8 cellular contexts compared by ENCODE assay signal in the genomic region with DNA sequence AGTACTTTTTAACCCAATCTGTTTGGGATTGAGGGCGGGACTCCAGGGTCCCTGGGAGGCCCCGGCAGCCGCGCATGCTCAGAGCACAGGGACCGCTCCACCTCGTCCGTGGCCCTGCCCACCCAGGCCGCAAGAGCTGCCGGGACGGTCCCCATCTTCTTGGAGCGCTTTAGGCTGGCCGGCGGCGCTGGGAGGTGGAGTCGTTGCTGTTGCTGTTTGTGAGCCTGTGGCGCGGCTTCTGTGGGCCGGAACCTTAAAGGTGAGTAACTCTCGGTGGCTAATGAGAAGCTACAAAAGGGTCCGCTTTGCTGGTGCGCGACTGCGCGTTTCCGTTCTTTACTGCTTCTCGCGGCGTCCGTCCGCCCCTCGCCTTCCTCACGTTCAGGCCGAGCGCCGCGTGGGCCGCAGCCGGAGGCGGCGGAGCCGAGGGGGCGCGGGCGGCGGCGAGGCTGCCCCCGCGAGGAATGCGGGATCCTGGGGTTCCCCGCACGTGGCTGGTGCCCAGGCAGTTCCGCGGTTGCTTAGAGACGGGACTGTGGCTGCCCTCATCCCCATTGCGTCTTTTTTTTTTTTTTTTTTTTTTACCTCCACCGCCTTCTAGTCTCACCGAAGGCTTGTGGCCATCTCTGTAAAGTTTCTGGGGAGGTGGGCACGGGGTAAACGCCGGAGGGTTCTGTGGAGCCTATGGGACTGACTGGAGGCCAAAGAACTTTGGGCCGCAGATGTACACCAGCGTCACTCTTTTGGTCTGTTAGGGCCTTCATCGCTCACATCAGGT. TPM values are rescaled to one million over a fixed set of nuclear protein-coding genes. Genes with fewer than 3 reads are reported as not detected.
DNase-seq lines count a peak whose midpoint lies in the region; ATAC-seq, FAIRE-seq and TF ChIP-seq lines count a peak whose summit lies in the region.

TSS of gene SSB (plus strand) at position 154 of the 778 bp plus-strand sequence. CDS start 2,090 bp downstream, outside the sequence.

- H3K9me3 ChIP-seq in esophagus muscularis mucosa, result no peaks in the 10 kb centered on the region

- H3K27me3 ChIP-seq in esophagus muscularis mucosa, result no peaks in the 10 kb centered on the region

- peaks cover 0 to 6% of the 10 kb centered on the region in 2 donors for H3K36me3 Mint-ChIP-seq in activated T-cell treated with anti-CD3 and anti-CD28 coated beads, Interleukin-2, amount 50 U/mL, for 72 hours (ENCODE audit: insufficient read depth in 2 of 2)

- peak within 1 kb of the TSS; percentile 87 to 96 for H3K4me3 Mint-ChIP-seq in activated T-cell treated with anti-CD3 and anti-CD28 coated beads, Interleukin-2, amount 50 U/mL, for 72 hours

- WGBS in esophagus muscularis mucosa, result under 1% methylated on average over 49 of the region's 63 CpGs

- ATAC-seq in GM21717 (IDR thresholded peaks at IDR 0.05; ENCODE audit: unreplicated experiment), result peak; percentile 97
- peak; percentile 97 for ATAC-seq in activated T-cell treated with anti-CD3 and anti-CD28 coated beads, Interleukin-2, amount 50 U/mL, for 72 hours (replicated peaks in 1 of 2)

- peaks cover 3 to 36% (median 29%) of the 10 kb centered on the region in 4 donors for H3K4me1 ChIP-seq in esophagus muscularis mucosa

- peak within 1 kb of the TSS; percentile 92 for H3K27ac Mint-ChIP-seq in activated T-cell treated with anti-CD3 and anti-CD28 coated beads, Interleukin-2, amount 50 U/mL, for 72 hours

- TF ChIP-seq POLR2A in esophagus muscularis mucosa (IDR thresholded peaks at IDR 0.05; ENCODE audit: low read depth), result no peak

- DNase-seq in DMS53 (lab: John Stamatoyannopoulos, UW) (peak; percentile 98), KBM-7 (peak; percentile 93), RCC 7860 (ENCODE audit: low spot score) (peak; percentile 93), esophagus muscularis mucosa (ENCODE audit: extremely low spot score) (peak; percentile 96), myocyte (ENCODE audit: low read depth) (peak; percentile 94)
- DNase-seq in activated T-cell treated with anti-CD3 and anti-CD28 coated beads, Interleukin-2, amount 50 U/mL, for 72 hours, result peak; percentile 95 to 96
- DNase-seq in stimulated activated CD8-positive, alpha-beta memory T cell treated with anti-CD3 and anti-CD28 coated beads, Interleukin-7, amount 100 ng/mL, for 48 hours (ENCODE audit: extremely low read depth in 1 of 2, low read depth in 1 of 2), result peak; percentile 97 to 98

- in situ Hi-C loops in KBM-7 (cut with MboI; ENCODE audit: low pct_unique_long_range_greater_than_20kb, low sequenced_read_pairs), result no loop called here

- peak within 1 kb of the TSS; percentile 58 to 90 (median 81) for H3K4me3 ChIP-seq in esophagus muscularis mucosa

- intact Hi-C loops in esophagus muscularis mucosa (cut with DNase I), result no loop called here

- peak in 1 of 3 experiments; percentile 17 for TF ChIP-seq CTCF in esophagus muscularis mucosa (IDR thresholded peaks at IDR 0.05)

- H3K36me3 ChIP-seq in esophagus muscularis mucosa, result peaks cover 6 to 31% (median 11%) of the 10 kb centered on the region in 4 donors

- H3K27ac ChIP-seq in esophagus muscularis mucosa (replicated peaks in 1 of 4), result peak within 1 kb of the TSS; percentile 80 to 89 (median 85)

- TF ChIP-seq EP300 in esophagus muscularis mucosa (IDR thresholded peaks at IDR 0.05), result no peak

- H3K4me1 Mint-ChIP-seq in activated T-cell treated with anti-CD3 and anti-CD28 coated beads, Interleukin-2, amount 50 U/mL, for 72 hours (ENCODE audit: low read depth), result peaks cover 13% of the 10 kb centered on the region

- H3K27me3 Mint-ChIP-seq in activated T-cell treated with anti-CD3 and anti-CD28 coated beads, Interleukin-2, amount 50 U/mL, for 72 hours (ENCODE audit: low read depth), result no peaks in the 10 kb centered on the region

- H3K9me3 Mint-ChIP-seq in activated T-cell treated with anti-CD3 and anti-CD28 coated beads, Interleukin-2, amount 50 U/mL, for 72 hours, result no peaks in the 10 kb centered on the region

- peak; percentile 84 for FAIRE-seq in RCC 7860 (lab: Jason Lieb, UNC)

RNA-seq across cellular contexts. Expression of gene SSB, which starts in this region (rescaled TPM):
- total RNA-seq in activated T-cell treated with anti-CD3 and anti-CD28 coated beads, Interleukin-2, amount 50 U/mL, for 72 hours, result 10 to 100 TPM; 65.9 to 75.0 TPM
- 10 to 100 TPM; 57.1 to 73.0 (median 63.6) TPM for total RNA-seq in esophagus muscularis mucosa
- total RNA-seq in myocyte, result 115 and 134 TPM in 2 replicates
- 53.8 TPM for polyA plus RNA-seq in myocyte (2012)

Comparison
In these comparisons a context has a peak if more than half of its experiments do, and no peak if none do; other contexts are left out.
1. Peak in every context shown above with its lines: DNase-seq, ATAC-seq, H3K4me3 ChIP-seq and H3K27ac ChIP-seq.